38 cellular contexts compared by ENCODE assay signal in genomic region chrX:152798945-152799344, GRCh38. TPM values are rescaled to one million over a fixed set of nuclear protein-coding genes. Genes with fewer than 3 reads are reported as not detected.
"Had no signal": no experiment of that assay in that cellular context is flagged by ENCODE, and none has a peak within 500 bp of the region (broad histone marks: within the 10 kb centered on the region; RNA-seq: fewer than 3 reads in every experiment).

No MANE protein-coding gene starts in this region.

- H3K27me3 ChIP-seq: MG63 had no signal

- H3K27ac ChIP-seq: KMS-11 had no signal

- H3K9me3 ChIP-seq: MG63 had no signal

- DNase-seq: Karpas-422, Kasumi-1, MG63, MM.1S, MV-4-11, NCI-H1048, NCI-H1092, NCI-H1092 treated with DMSO at 0.1 percent for 48 hours, NCI-H1105, NCI-H1105 treated with DMSO at 0.1 percent for 48 hours, NCI-H1417, NCI-H1417 treated with DMSO at 0.1 percent for 48 hours, NCI-H1436, NCI-H1436 treated with DMSO at 0.1 percent for 48 hours, NCI-H146, NCI-H1694, NCI-H1694 treated with DMSO at 0.1 percent for 48 hours, NCI-H187, NCI-H187 treated with DMSO at 0.1 percent for 48 hours, NCI-H1930, NCI-H2029, NCI-H2029 treated with DMSO at 0.1 percent for 48 hours, NCI-H2081, NCI-H2081 treated with DMSO at 0.1 percent for 48 hours, NCI-H2107, NCI-H2171, NCI-H2171 treated with DMSO at 0.1 percent for 48 hours, NCI-H226, NCI-H345, NCI-H446, NCI-H446 treated with DMSO at 0.1 percent for 48 hours, NCI-H510A, NCI-H510A treated with DMSO at 0.1 percent for 48 hours, NCI-H524 had no signal

- H3K36me3 ChIP-seq: MG63 had no signal

- H3K4me3 ChIP-seq: MG63 had no signal

RNA-seq across cellular contexts. Expression of gene MAGEA6, which starts 29.5 kb away (rescaled TPM):
- total RNA-seq: LHCN-M2, MCF 10A, NCI-H460 had no signal

RNA-seq across cellular contexts. Expression of gene CSAG3, which starts 39.9 kb away (rescaled TPM):
- total RNA-seq: LHCN-M2, MCF 10A, NCI-H460 had no signal

RNA-seq across cellular contexts. Expression of gene MAGEA2, which starts 45.3 kb away (rescaled TPM):
- total RNA-seq: LHCN-M2, MCF 10A, NCI-H460 had no signal
